Comparison of ENCODE assay signal across 8 cellular contexts in genomic region chr2:205868773-205869333, GRCh38.
DNase-seq lines count a peak whose midpoint lies in the region; FAIRE-seq and TF ChIP-seq lines count a peak whose summit lies in the region.

No MANE protein-coding gene starts in this region.

- no peak overlapping the region for H3K27ac ChIP-seq in keratinocyte (ENCODE audit: control insufficient read depth, insufficient read depth, low read length)

- dilution Hi-C loops in keratinocyte (cut with MboI; ENCODE audit: extremely low pct_ligation_motif_present, low sequenced_read_pairs), result no loop called here

- H3K9ac ChIP-seq in keratinocyte (ENCODE audit: control insufficient read depth, extremely low read depth, insufficient read depth, low read length), result no peak overlapping the region

- no peaks in the 10 kb centered on the region for H3K79me2 ChIP-seq in keratinocyte (ENCODE audit: control insufficient read depth, insufficient read depth, low read length)

- H3K9me1 ChIP-seq in keratinocyte (ENCODE audit: control insufficient read depth, extremely low read depth, insufficient read depth, low read length), result no peaks in the 10 kb centered on the region

- H2AFZ ChIP-seq in keratinocyte (ENCODE audit: control insufficient read depth, low read length), result no peak overlapping the region

- FAIRE-seq in keratinocyte (lab: Jason Lieb, UNC), result peak; percentile 46

- no peaks in the 10 kb centered on the region for H4K20me1 ChIP-seq in keratinocyte (ENCODE audit: control insufficient read depth, extremely low read depth, insufficient read depth, low read length)

- no peak overlapping the region for H3K4me3 ChIP-seq in keratinocyte (ENCODE audit: control insufficient read depth in 2 of 3, extremely low read depth in 1 of 3, insufficient read depth in 2 of 3, low read depth in 1 of 3, low read length in 3 of 3)

- no peak for TF ChIP-seq CTCF in keratinocyte (optimal IDR thresholded peaks at IDR 0.05 in 1 of 3, IDR thresholded peaks at IDR 0.05 in 1 of 3, conservative IDR thresholded peaks at IDR 0.05 in 1 of 3; ENCODE audit: extremely low read depth in 1 of 3, insufficient read depth in 2 of 3, low read length in 3 of 3)

- H3K27me3 ChIP-seq in keratinocyte (ENCODE audit: control insufficient read depth, extremely low read depth, insufficient read depth, low read length), result no peaks in the 10 kb centered on the region

- H3K9me3 ChIP-seq in keratinocyte (ENCODE audit: control insufficient read depth, low read depth, low read length), result no peaks in the 10 kb centered on the region

- peaks cover 7% of the 10 kb centered on the region for H3K4me1 ChIP-seq in keratinocyte (ENCODE audit: control insufficient read depth, extremely low read depth, insufficient read depth, low read length)

- H3K4me2 ChIP-seq in keratinocyte (ENCODE audit: control insufficient read depth, extremely low read depth, insufficient read depth, low read depth, low read length), result no peak overlapping the region

- peak; percentile 28 for DNase-seq in EL
- peak; percentile 90 for DNase-seq in H4 (ENCODE audit: low spot score)
- peak; percentile 36 for DNase-seq in RPMI8226
- DNase-seq in keratinocyte (ENCODE audit: low read depth, low spot score), result no peak
- no peak for DNase-seq in NCI-H2171 (lab: John Stamatoyannopoulos, UW)
- DNase-seq in NCI-H128 (lab: John Stamatoyannopoulos, UW; ENCODE audit: unreplicated experiment), result no peak
- DNase-seq in midbrain (lab: John Stamatoyannopoulos, UW), result no peak
- DNase-seq in NCI-H1092 (lab: John Stamatoyannopoulos, UW), result no peak

- H3K36me3 ChIP-seq in keratinocyte (ENCODE audit: control insufficient read depth in 2 of 2, extremely low read depth in 1 of 2, insufficient read depth in 2 of 2, low read length in 2 of 2), result no peaks in the 10 kb centered on the region

Comparison
In these comparisons a context has a peak if more than half of its experiments do, and no peak if none do; other contexts are left out.
1. DNase-seq: peak in EL (single experiment), H4 (single experiment) and RPMI8226 (single experiment); none in keratinocyte (single experiment), NCI-H2171 (single experiment), NCI-H128 (single experiment), midbrain (single experiment) and NCI-H1092 (single experiment).